In genomic region chr18:59623456-59624383, GRCh38 we compare ENCODE assay signal across 13 cellular contexts.
A peak's percentile ranks its signal among the peaks of the same experiment; 100 is the strongest.
DNase-seq lines count a peak whose midpoint lies in the region; ATAC-seq and TF ChIP-seq lines count a peak whose summit lies in the region.
"Had no signal": no experiment of that assay in that cellular context is flagged by ENCODE, and none has a peak within 500 bp of the region (broad histone marks: within the 10 kb centered on the region; RNA-seq: fewer than 3 reads in every experiment).

No MANE protein-coding gene starts in this region.

- H3K79me2 ChIP-seq in SK-N-SH (ENCODE audit: insufficient read depth): no peaks in the 10 kb centered on the region; the same call in none of the 2 replicates

- H3K4me1 ChIP-seq in SK-N-SH (ENCODE audit: control insufficient read depth in 1 of 2, insufficient read depth in 2 of 2, low read depth in 1 of 2, low read length in 1 of 2): no peaks in the 10 kb centered on the region; a peak in 1 of 4 replicates

- H3K27ac ChIP-seq in SK-N-SH (ENCODE audit: low read depth in 2 of 2, low read length in 1 of 2): 0 out of 4 replicates have a peak overlapping the region, but pooled peaks of 1 of the 2 experiments have one; percentile 10

- POLR2A ChIA-PET in BJ (lab: Charles Lee): no interaction called here
- POLR2A ChIA-PET in SK-N-SH (lab: Yijun Ruan, JAX): no interaction called here

- H3K9me3 Mint-ChIP-seq in activated naive CD8-positive, alpha-beta T cell treated with anti-CD3 and anti-CD28 coated beads for 36 hours: no peaks in the 10 kb centered on the region
- H3K9me3 Mint-ChIP-seq: activated CD4-positive, alpha-beta memory T cell treated with anti-CD3 and anti-CD28 coated beads, Interleukin-2, amount 10 ng/mL, durations not matched to agents 7 days and 5 days had no signal

- H4K20me1 ChIP-seq in SK-N-SH (ENCODE audit: insufficient read depth): no peaks in the 10 kb centered on the region

- no peaks in the 10 kb centered on the region for H3K36me3 Mint-ChIP-seq in activated naive CD8-positive, alpha-beta T cell treated with anti-CD3 and anti-CD28 coated beads for 36 hours
- H3K36me3 Mint-ChIP-seq: CD4-positive, alpha-beta memory T cell had no signal

- TF ChIP-seq RAD21 in SK-N-SH (IDR thresholded peaks at IDR 0.05; ENCODE audit: low read length): no peak

- H3K9ac ChIP-seq in SK-N-SH: no peak overlapping the region

- WGBS in SK-N-SH (ENCODE audit: low lambda C conversion rate): 73% methylated on average over 10 of the region's 10 CpGs

- H3K9me3 ChIP-seq in SK-N-SH: no peaks in the 10 kb centered on the region

- CTCF ChIA-PET in BJ (lab: Yijun Ruan, JAX) (interaction anchor here (0.8 to 2.4 kb wide), 11 partner anchors 8 to 200 kb away, joined by 3 to 10 read pairs (median 3); partner anchors contain the start of gene CCBE1), SK-N-SH (lab: Yijun Ruan, JAX) (interaction anchor here (0.9 to 3.2 kb wide), 4 partner anchors 74 to 221 kb away, joined by 3 to 12 read pairs (median 8); partner anchors contain the start of gene CCBE1)

- DNase-seq in BJ (ENCODE audit: low read depth): peak; percentile 28
- no peak for DNase-seq in SK-N-SH
- DNase-seq in fibroblast of the conjunctiva (ENCODE audit: low read depth): peak; percentile 12
- DNase-seq in renal cortical epithelial cell (ENCODE audit: low read depth): peak; percentile 65
- no peak for DNase-seq in H7
- no peak for DNase-seq in activated naive CD8-positive, alpha-beta T cell treated with anti-CD3 and anti-CD28 coated beads for 36 hours
- DNase-seq: activated CD4-positive, alpha-beta memory T cell treated with anti-CD3 and anti-CD28 coated beads, Interleukin-2, amount 10 ng/mL, durations not matched to agents 7 days and 5 days; activated naive CD4-positive, alpha-beta T cell treated with anti-CD3 and anti-CD28 coated beads, Interleukin-2, amount 50 U/mL, for 16 hours; CD4-positive, alpha-beta memory T cell; T-helper 2 cell had no signal

- H3K36me3 ChIP-seq in BJ (ENCODE audit: control insufficient read depth, insufficient read depth, low read length) (no peaks in the 10 kb centered on the region), SK-N-SH (replicated peaks in 1 of 2; ENCODE audit: control insufficient read depth in 1 of 2, insufficient read depth in 2 of 2, low read length in 1 of 2) (no peaks in the 10 kb centered on the region), H7 (replicated peaks; ENCODE audit: control insufficient read depth, insufficient read depth, low read length) (no peaks in the 10 kb centered on the region)

- H3K27me3 ChIP-seq in BJ (ENCODE audit: control insufficient read depth, insufficient read depth, low read length) (no peaks in the 10 kb centered on the region), SK-N-SH (ENCODE audit: insufficient read depth) (no peaks in the 10 kb centered on the region), H7 (ENCODE audit: control insufficient read depth, insufficient read depth, low read length) (no peaks in the 10 kb centered on the region)

- ATAC-seq in GM18517 (IDR thresholded peaks at IDR 0.05; ENCODE audit: unreplicated experiment) (no peak), HG03571 (IDR thresholded peaks at IDR 0.05; ENCODE audit: unreplicated experiment) (no peak)
- ATAC-seq: HepG2 had no signal

- no peak overlapping the region for H3K4me3 ChIP-seq in BJ (ENCODE audit: low read depth, low read length)
- no peak overlapping the region for H3K4me3 ChIP-seq in SK-N-SH (ENCODE audit: low read depth in 2 of 2, low read length in 1 of 2)
- H3K4me3 ChIP-seq in H7 (ENCODE audit: insufficient read depth, low read depth, low read length): no peak overlapping the region

- H3K4me3 Mint-ChIP-seq in activated naive CD8-positive, alpha-beta T cell treated with anti-CD3 and anti-CD28 coated beads for 36 hours: no peak overlapping the region
- H3K4me3 Mint-ChIP-seq: activated CD4-positive, alpha-beta memory T cell treated with anti-CD3 and anti-CD28 coated beads, Interleukin-2, amount 10 ng/mL, durations not matched to agents 7 days and 5 days; CD4-positive, alpha-beta memory T cell had no signal

- H3K4me2 ChIP-seq in SK-N-SH: peak overlapping the region; percentile 24; the same call in 1 of the 2 replicates

- H3K27ac Mint-ChIP-seq in activated naive CD8-positive, alpha-beta T cell treated with anti-CD3 and anti-CD28 coated beads for 36 hours: no peak overlapping the region
- H3K27ac Mint-ChIP-seq: activated CD4-positive, alpha-beta memory T cell treated with anti-CD3 and anti-CD28 coated beads, Interleukin-2, amount 10 ng/mL, durations not matched to agents 7 days and 5 days; CD4-positive, alpha-beta memory T cell had no signal

- TF ChIP-seq CTCF in BJ (IDR thresholded peaks at IDR 0.05; ENCODE audit: insufficient read depth, low read depth, low read length): no peak
- TF ChIP-seq CTCF in SK-N-SH (IDR thresholded peaks at IDR 0.05): no peak

- no peaks in the 10 kb centered on the region for H3F3A ChIP-seq in SK-N-SH (replicated peaks; ENCODE audit: insufficient read depth)

- no peak overlapping the region for H2AFZ ChIP-seq in SK-N-SH (ENCODE audit: low read depth)

- no peaks in the 10 kb centered on the region for H3K9me2 ChIP-seq in SK-N-SH

- 0 out of 4 replicates have a peak, but pooled peaks of 1 of the 2 experiments have one; percentile 4 for TF ChIP-seq EP300 in SK-N-SH (IDR thresholded peaks at IDR 0.05; ENCODE audit: borderline replicate concordance in 1 of 2, low read depth in 1 of 2, low read length in 1 of 2)

- no peaks in the 10 kb centered on the region for H3K4me1 Mint-ChIP-seq in activated naive CD8-positive, alpha-beta T cell treated with anti-CD3 and anti-CD28 coated beads for 36 hours
- H3K4me1 Mint-ChIP-seq: activated CD4-positive, alpha-beta memory T cell treated with anti-CD3 and anti-CD28 coated beads, Interleukin-2, amount 10 ng/mL, durations not matched to agents 7 days and 5 days; CD4-positive, alpha-beta memory T cell had no signal

- H3K27me3 Mint-ChIP-seq in activated naive CD8-positive, alpha-beta T cell treated with anti-CD3 and anti-CD28 coated beads for 36 hours: peaks cover 4% of the 10 kb centered on the region

TF ChIP-seq in SK-N-SH, 30 proteins besides CTCF, POLR2A, EP300 and RAD21:
- TF ChIP-seq PBX3 (IDR thresholded peaks at IDR 0.05) (peak; percentile 39), TCF12 (IDR thresholded peaks at IDR 0.05) (peak; percentile 15; the same call in 1 of the 2 replicates), TAF1 (IDR thresholded peaks at IDR 0.05; ENCODE audit: borderline replicate concordance, low read depth, low read length) (no peak), POLR2AphosphoS5 (IDR thresholded peaks at IDR 0.05; ENCODE audit: low read depth, low read length) (no peak)

Comparison
In these comparisons a context has a peak if more than half of its experiments do, and no peak if none do; other contexts are left out.
1. DNase-seq: peak in BJ (single experiment), fibroblast of the conjunctiva (single experiment) and renal cortical epithelial cell (single experiment); none in SK-N-SH (single experiment), H7 (single experiment) and activated naive CD8-positive, alpha-beta T cell treated with anti-CD3 and anti-CD28 coated beads for 36 hours (single experiment).